1 cellular context compared by ENCODE assay signal in genomic region chr7:50393547-50394252, GRCh38.
TF ChIP-seq lines count a peak whose summit lies in the region.

No MANE protein-coding gene starts in this region.

TF ChIP-seq in H1, 55 proteins besides CTCF, POLR2A, EP300 and RAD21:
- TF ChIP-seq CHD7 (IDR thresholded peaks at IDR 0.05; ENCODE audit: insufficient replicate concordance, low read length) (no peak), EZH2 (IDR thresholded peaks at IDR 0.05; ENCODE audit: low read depth, low read length, severe bottlenecking) (no peak), ATF2 (IDR thresholded peaks at IDR 0.05; ENCODE audit: low read length) (no peak), KDM5A (IDR thresholded peaks at IDR 0.05; ENCODE audit: low read length) (no peak), SUZ12 (IDR thresholded peaks at IDR 0.05; ENCODE audit: low read length) (no peak), JUND (IDR thresholded peaks at IDR 0.05; ENCODE audit: low read length) (no peak), ATF3 (IDR thresholded peaks at IDR 0.05; ENCODE audit: insufficient read depth, low read depth, low read length) (no peak), YY1 (IDR thresholded peaks at IDR 0.05; ENCODE audit: low read depth, low read length) (no peak), FOSL1 (IDR thresholded peaks at IDR 0.05; ENCODE audit: insufficient read depth, low read depth, low read length) (no peak), MAX (IDR thresholded peaks at IDR 0.05) (no peak), CHD1 (IDR thresholded peaks at IDR 0.05; ENCODE audit: low read depth, low read length) (no peak)
